Comparison of ENCODE assay signal across 1 cellular context in the genomic region with DNA sequence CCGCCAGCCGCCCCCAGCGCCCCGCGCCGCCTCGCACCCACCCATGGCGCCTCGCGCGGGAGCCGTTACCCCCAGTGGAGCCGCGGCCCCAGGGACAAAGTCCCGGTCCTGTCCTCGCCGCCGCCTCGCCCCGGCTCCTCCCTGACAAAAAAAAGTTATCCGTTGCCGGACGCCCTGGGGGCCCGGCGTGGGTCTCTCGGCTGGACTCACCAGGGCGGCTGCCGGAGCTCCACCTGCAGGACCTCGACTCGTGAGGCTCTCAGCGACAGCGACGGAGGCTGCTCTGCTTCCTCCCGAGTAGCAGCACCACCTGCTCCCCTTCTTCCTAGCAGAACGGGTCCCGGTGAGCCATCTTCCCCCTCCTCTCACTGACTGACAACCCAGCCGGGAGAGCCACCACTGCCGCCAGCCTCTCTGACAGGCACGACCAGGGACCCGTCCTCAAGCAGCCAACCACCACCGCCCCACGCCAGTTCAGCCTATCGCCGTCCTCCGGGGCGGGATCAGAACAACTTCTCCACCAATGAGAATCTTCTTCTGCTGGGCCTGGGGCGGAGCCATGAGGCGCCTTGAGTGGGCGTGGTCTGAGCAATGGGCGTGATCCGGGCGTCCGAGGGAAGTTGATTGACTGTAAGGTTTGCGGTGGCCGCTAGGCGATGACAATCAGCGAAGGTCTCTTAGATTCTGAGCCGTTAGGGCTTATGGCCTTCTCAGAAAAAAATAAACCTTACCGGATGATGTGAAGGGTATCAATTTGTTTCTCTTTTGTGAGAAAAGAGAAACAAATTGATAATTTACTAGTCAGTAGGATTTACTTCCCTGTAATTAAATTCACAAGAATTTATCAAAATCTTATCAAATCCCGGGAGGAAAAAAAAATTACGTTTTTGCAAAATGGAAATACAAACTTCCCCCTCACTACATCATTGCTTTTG.
TF ChIP-seq lines count a peak whose summit lies in the region.

TSS of gene HYCC1 (minus strand) at position 416 of the 935 bp plus-strand sequence. CDS start 23,019 bp downstream, outside the sequence.

TF ChIP-seq in H1, 55 proteins besides CTCF, POLR2A, EP300 and RAD21:
- TF ChIP-seq ASH2L (IDR thresholded peaks at IDR 0.05; ENCODE audit: low read length): peak; percentile 49
- TF ChIP-seq SRF (IDR thresholded peaks at IDR 0.05; ENCODE audit: low read depth, low read length): no peak
- peak; percentile 85 for TF ChIP-seq TAF7 (optimal IDR thresholded peaks at IDR 0.05; ENCODE audit: borderline replicate concordance, low read depth, low read length)
- TF ChIP-seq SIN3A (conservative IDR thresholded peaks at IDR 0.05 in 1 of 2, IDR thresholded peaks at IDR 0.05 in 1 of 2; ENCODE audit: low read depth in 1 of 2, low read length in 2 of 2): peak; percentile 87 to 92; a peak in 2 of 4 replicates
- TF ChIP-seq PHF8 (conservative IDR thresholded peaks at IDR 0.05; ENCODE audit: low read depth, low read length): peak; percentile 61; the same call in 1 of the 2 replicates
- TF ChIP-seq TAF1 (IDR thresholded peaks at IDR 0.05; ENCODE audit: low read depth, low read length): peak; percentile 96
- no peak for TF ChIP-seq RFX5 (IDR thresholded peaks at IDR 0.05; ENCODE audit: borderline replicate concordance, low read depth, low read length)
- no peak for TF ChIP-seq EZH2 (IDR thresholded peaks at IDR 0.05; ENCODE audit: low read depth, low read length, severe bottlenecking)
- TF ChIP-seq CHD1 (IDR thresholded peaks at IDR 0.05; ENCODE audit: low read depth, low read length): no peak
- TF ChIP-seq, protein P1, sequence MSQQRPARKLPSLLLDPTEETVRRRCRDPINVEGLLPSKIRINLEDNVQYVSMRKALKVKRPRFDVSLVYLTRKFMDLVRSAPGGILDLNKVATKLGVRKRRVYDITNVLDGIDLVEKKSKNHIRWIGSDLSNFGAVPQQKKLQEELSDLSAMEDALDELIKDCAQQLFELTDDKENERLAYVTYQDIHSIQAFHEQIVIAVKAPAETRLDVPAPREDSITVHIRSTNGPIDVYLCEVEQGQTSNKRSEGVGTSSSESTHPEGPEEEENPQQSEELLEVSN (IDR thresholded peaks at IDR 0.05): no peak
- TF ChIP-seq SIRT6 (IDR thresholded peaks at IDR 0.05; ENCODE audit: low read length): no peak
- TF ChIP-seq, protein P2, sequence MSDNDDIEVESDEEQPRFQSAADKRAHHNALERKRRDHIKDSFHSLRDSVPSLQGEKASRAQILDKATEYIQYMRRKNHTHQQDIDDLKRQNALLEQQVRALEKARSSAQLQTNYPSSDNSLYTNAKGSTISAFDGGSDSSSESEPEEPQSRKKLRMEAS (IDR thresholded peaks at IDR 0.05): peak; percentile 47
- TF ChIP-seq POLR2AphosphoS5 (IDR thresholded peaks at IDR 0.05; ENCODE audit: low read depth, low read length): peak; percentile 86
- TF ChIP-seq BRCA1 (IDR thresholded peaks at IDR 0.05; ENCODE audit: low read depth, low read length): no peak
- no peak for TF ChIP-seq ZNF274 (IDR thresholded peaks at IDR 0.05; ENCODE audit: borderline replicate concordance, extremely low read depth, low read length)
- TF ChIP-seq JUND (IDR thresholded peaks at IDR 0.05; ENCODE audit: low read length): no peak
- peak; percentile 94 for TF ChIP-seq SP2 (IDR thresholded peaks at IDR 0.05; ENCODE audit: low read length)
- TF ChIP-seq USF2 (IDR thresholded peaks at IDR 0.05; ENCODE audit: low read length): no peak
- TF ChIP-seq SP4 (IDR thresholded peaks at IDR 0.05; ENCODE audit: low read length): peak; percentile 96
- no peak for TF ChIP-seq ATF3 (IDR thresholded peaks at IDR 0.05; ENCODE audit: insufficient read depth, low read depth, low read length)
- peak; percentile 24 for TF ChIP-seq NANOG (IDR thresholded peaks at IDR 0.05; ENCODE audit: insufficient read depth, low read depth, low read length, poor library complexity, severe bottlenecking)
- peak; percentile 54; the same call in 1 of the 2 replicates for TF ChIP-seq GTF2F1 (IDR thresholded peaks at IDR 0.05; ENCODE audit: borderline replicate concordance, low read depth, low read length)
- TF ChIP-seq YY1 (IDR thresholded peaks at IDR 0.05; ENCODE audit: low read depth, low read length): no peak
- TF ChIP-seq TBP (IDR thresholded peaks at IDR 0.05; ENCODE audit: low read depth, low read length): peak; percentile 96
- TF ChIP-seq CREB1 (IDR thresholded peaks at IDR 0.05): peak; percentile 72
- no peak for TF ChIP-seq HDAC6 (IDR thresholded peaks at IDR 0.05; ENCODE audit: low read depth, low read length)
- TF ChIP-seq JUN (IDR thresholded peaks at IDR 0.05; ENCODE audit: low read depth, low read length): no peak
- TF ChIP-seq FOSL1 (IDR thresholded peaks at IDR 0.05; ENCODE audit: insufficient read depth, low read depth, low read length): no peak
- no peak for TF ChIP-seq CTBP2 (IDR thresholded peaks at IDR 0.05; ENCODE audit: borderline replicate concordance, insufficient read depth, insufficient read length, low read length)
- TF ChIP-seq SIX5 (IDR thresholded peaks at IDR 0.05; ENCODE audit: low read depth, low read length): no peak
- TF ChIP-seq RBBP5 (IDR thresholded peaks at IDR 0.05; ENCODE audit: borderline replicate concordance, low read depth, low read length): peak; percentile 65
- no peak for TF ChIP-seq CBX8 (IDR thresholded peaks at IDR 0.05; ENCODE audit: borderline replicate concordance, low read depth, low read length)
- TF ChIP-seq CHD7 (IDR thresholded peaks at IDR 0.05; ENCODE audit: insufficient replicate concordance, low read length): no peak
- TF ChIP-seq SP1 (IDR thresholded peaks at IDR 0.05; ENCODE audit: low read depth, low read length): peak; percentile 99
- TF ChIP-seq KDM5A (IDR thresholded peaks at IDR 0.05; ENCODE audit: low read length): no peak
- no peak for TF ChIP-seq ATF2 (IDR thresholded peaks at IDR 0.05; ENCODE audit: low read length)
- no peak for TF ChIP-seq CEBPB (IDR thresholded peaks at IDR 0.05; ENCODE audit: low read depth, low read length)
- TF ChIP-seq POU5F1 (IDR thresholded peaks at IDR 0.05; ENCODE audit: low read depth, low read length): no peak
- TF ChIP-seq MAFK (IDR thresholded peaks at IDR 0.05; ENCODE audit: low read depth, low read length): no peak; the same call in 1 of the 2 replicates
- peak; percentile 75 for TF ChIP-seq KDM4A (IDR thresholded peaks at IDR 0.05; ENCODE audit: low read depth, low read length, severe bottlenecking)
- no peak for TF ChIP-seq CBX5 (IDR thresholded peaks at IDR 0.05; ENCODE audit: low read depth, low read length)
- peak; percentile 93 for TF ChIP-seq CHD2 (IDR thresholded peaks at IDR 0.05; ENCODE audit: low read length)
- no peak for TF ChIP-seq TEAD4 (IDR thresholded peaks at IDR 0.05; ENCODE audit: low read depth, low read length)
- TF ChIP-seq NRF1 (IDR thresholded peaks at IDR 0.05; ENCODE audit: low read depth, low read length): no peak
